In genomic region chrX:1851527-1851926, GRCh38 we compare ENCODE assay signal across 26 cellular contexts.
A peak's percentile ranks its signal among the peaks of the same experiment; 100 is the strongest.
DNase-seq lines count a peak whose midpoint lies in the region; ATAC-seq and TF ChIP-seq lines count a peak whose summit lies in the region.
"Had no signal": no experiment of that assay in that cellular context is flagged by ENCODE, and none has a peak within 500 bp of the region (broad histone marks: within the 10 kb centered on the region; RNA-seq: fewer than 3 reads in every experiment).

No MANE protein-coding gene starts in this region.

- WGBS in heart right ventricle, 2 donors, result 85 to 87% methylated on average over 6 of the region's 6 CpGs
- 76 to 90% methylated on average over 3 to 4 of the region's 6 CpGs for WGBS in endodermal cell (ENCODE audit: insufficient coverage in 1 of 2, insufficient read length in 1 of 2), 2 experiments

- H3K9me3 ChIP-seq in heart right ventricle (peaks cover 0 to 29% (median 0%) of the 10 kb centered on the region in 11 donors), MG63 (peaks cover 10% of the 10 kb centered on the region; the same call in 1 of the 2 replicates), endodermal cell (ENCODE audit: control insufficient read depth, low read length) (no peaks in the 10 kb centered on the region)
- H3K9me3 ChIP-seq: HAP-1, SJSA1 had no signal

- H3K27me3 ChIP-seq in heart right ventricle, result no peaks in the 10 kb centered on the region
- H3K27me3 ChIP-seq in MG63, result peaks cover 17% of the 10 kb centered on the region
- no peaks in the 10 kb centered on the region for H3K27me3 ChIP-seq in endodermal cell (ENCODE audit: control insufficient read depth, insufficient read depth, low read length, poor library complexity, severe bottlenecking)
- H3K27me3 ChIP-seq: BLaER1, SJSA1 had no signal

- H3K27ac Mint-ChIP-seq in endodermal cell, result no peak overlapping the region
- H3K27ac Mint-ChIP-seq: CD4-positive, CD25-positive, alpha-beta regulatory T cell; HFFc6; IgD-negative memory B cell had no signal

- H3K4me3 ChIP-seq in heart right ventricle, result no peak overlapping the region
- H3K4me3 ChIP-seq in MG63, result no peak overlapping the region
- no peak overlapping the region for H3K4me3 ChIP-seq in endodermal cell (ENCODE audit: low read length)
- H3K4me3 ChIP-seq: BLaER1, GM23248, HAP-1, SJSA1 had no signal

- H3K36me3 Mint-ChIP-seq in endodermal cell (ENCODE audit: low read depth), result no peaks in the 10 kb centered on the region
- H3K36me3 Mint-ChIP-seq: CD4-positive, CD25-positive, alpha-beta regulatory T cell; IgD-negative memory B cell had no signal

- no peak overlapping the region for H3K4me3 Mint-ChIP-seq in endodermal cell
- H3K4me3 Mint-ChIP-seq: CD4-positive, CD25-positive, alpha-beta regulatory T cell; HFFc6; IgD-negative memory B cell had no signal

- peaks cover 22% of the 10 kb centered on the region for H3K9me3 Mint-ChIP-seq in endodermal cell

- peak overlapping the region in 1 of 10 donors; percentile 16 for H3K27ac ChIP-seq in heart right ventricle
- H3K27ac ChIP-seq in endodermal cell (ENCODE audit: low read depth, low read length), result no peak overlapping the region
- H3K27ac ChIP-seq: BLaER1, GM23248, SJSA1 had no signal

- H3K36me3 ChIP-seq in heart right ventricle (no peaks in the 10 kb centered on the region), MG63 (no peaks in the 10 kb centered on the region), endodermal cell (ENCODE audit: control insufficient read depth, insufficient read depth, low read length) (no peaks in the 10 kb centered on the region)
- H3K36me3 ChIP-seq: BLaER1, HAP-1, SJSA1 had no signal

- H3K27me3 Mint-ChIP-seq in endodermal cell (ENCODE audit: insufficient read depth), result no peaks in the 10 kb centered on the region
- H3K27me3 Mint-ChIP-seq: IgD-negative memory B cell had no signal

- H3K9ac ChIP-seq in endodermal cell (ENCODE audit: extremely low read depth, low read length, poor library complexity, severe bottlenecking), result no peak overlapping the region
- H3K9ac ChIP-seq: BLaER1, GM23248 had no signal

- H3K4me1 Mint-ChIP-seq in endodermal cell, result no peaks in the 10 kb centered on the region
- H3K4me1 Mint-ChIP-seq: CD4-positive, CD25-positive, alpha-beta regulatory T cell; IgD-negative memory B cell had no signal

- intact Hi-C loops in cardiac septum (cut with DNase I), result no loop called here
- intact Hi-C loops in heart right ventricle (cut with DNase I), result no loop called here

- no peak for TF ChIP-seq CTCF in heart right ventricle (IDR thresholded peaks at IDR 0.05)
- TF ChIP-seq CTCF in endodermal cell (conservative IDR thresholded peaks at IDR 0.05), result no peak

- ATAC-seq in heart right ventricle, result no peak
- ATAC-seq: PC-3, Right ventricle myocardium inferior had no signal

- DNase-seq in cardiac septum (ENCODE audit: low spot score) (peak; percentile 67), heart right ventricle (no peak), MG63 (peak; percentile 70), endodermal cell (peak; percentile 56), NCI-H2196 treated with DMSO at 0.1 percent for 48 hours (lab: John Stamatoyannopoulos, UW; ENCODE audit: unreplicated experiment) (no peak), ureter (ENCODE audit: low spot score) (no peak), ecto neural progenitor cell (ENCODE audit: low spot score) (no peak)
- DNase-seq: 8988T; CD4-positive, CD25-positive, alpha-beta regulatory T cell; DMS153; DND-41; GM23248; HFFc6; NCI-H1105; NCI-H1436 treated with DMSO at 0.1 percent for 48 hours; NCI-H187 treated with DMSO at 0.1 percent for 48 hours; NCI-H2171 treated with DMSO at 0.1 percent for 48 hours; NCI-H446; NCI-H524 treated with DMSO at 0.1 percent for 48 hours; NCI-H774; PC-3 had no signal

- no peaks in the 10 kb centered on the region for H3K4me1 ChIP-seq in heart right ventricle
- H3K4me1 ChIP-seq in endodermal cell (ENCODE audit: control insufficient read depth, insufficient read depth, low read length), result no peaks in the 10 kb centered on the region
- H3K4me1 ChIP-seq: BLaER1, HAP-1, SJSA1 had no signal

Comparison
In these comparisons a context has a peak if more than half of its experiments do, and no peak if none do; other contexts are left out.
1. DNase-seq: peak in cardiac septum (single experiment), MG63 (single experiment) and endodermal cell (single experiment); none in heart right ventricle (0 of 2), NCI-H2196 treated with DMSO at 0.1 percent for 48 hours (single experiment), ureter (single experiment) and ecto neural progenitor cell (single experiment).